24 cellular contexts compared by ENCODE assay signal in genomic region chr3:70021267-70021666, GRCh38. TPM values are rescaled to one million over a fixed set of nuclear protein-coding genes. Genes with fewer than 3 reads are reported as not detected.
"Had no signal": no experiment of that assay in that cellular context is flagged by ENCODE, and none has a peak within 500 bp of the region (broad histone marks: within the 10 kb centered on the region; RNA-seq: fewer than 3 reads in every experiment).

No MANE protein-coding gene starts in this region.

- H3K9me3 Mint-ChIP-seq: activated CD4-positive, alpha-beta memory T cell treated with anti-CD3 and anti-CD28 coated beads for 36 hours; activated naive CD4-positive, alpha-beta T cell treated with anti-CD3 and anti-CD28 coated beads for 36 hours; neural progenitor cell had no signal

- H3K4me2 ChIP-seq: neural progenitor cell had no signal

- H3K27me3 Mint-ChIP-seq: activated CD4-positive, alpha-beta memory T cell treated with anti-CD3 and anti-CD28 coated beads for 36 hours had no signal

- H2AFZ ChIP-seq: neural progenitor cell had no signal

- H3K9ac ChIP-seq: neural progenitor cell had no signal

- H3K27me3 ChIP-seq: neural progenitor cell, upper lobe of right lung had no signal

- DNase-seq: activated CD4-positive, alpha-beta memory T cell treated with anti-CD3 and anti-CD28 coated beads for 36 hours; activated CD4-positive, alpha-beta T cell treated with anti-CD3 and anti-CD28 coated beads for 4 hours; activated CD4-positive, CD25-positive, alpha-beta regulatory T cell; activated effector memory CD4-positive, alpha-beta T cell treated with Interleukin-2 at 50 U/mL for 16 hours; activated naive CD4-positive, alpha-beta T cell treated with anti-CD3 and anti-CD28 coated beads for 36 hours; activated T-cell treated with anti-CD3 and anti-CD28 coated beads, Interleukin-2, amount 50 U/mL, for 72 hours; amygdala; kidney; lower lobe of right lung; mesendoderm; naive thymus-derived CD4-positive, alpha-beta T cell; retina; stimulated activated CD4-positive, alpha-beta T cell treated with anti-CD3 and anti-CD28 coated beads, Interleukin-4, amount 100 ng/mL, for 24 hours; stimulated activated naive CD4-positive, alpha-beta T cell treated with Interleukin-2 at 50 U/mL for 16 hours; T1000; upper lobe of right lung had no signal

- H3K4me1 ChIP-seq: lower lobe of right lung, neural progenitor cell, upper lobe of right lung had no signal

- ATAC-seq: activated T-cell treated with anti-CD3 and anti-CD28 coated beads, Interleukin-2, amount 50 U/mL, for 72 hours; lower lobe of right lung; naive thymus-derived CD4-positive, alpha-beta T cell; upper lobe of right lung had no signal

- H3K9me3 ChIP-seq: lower lobe of right lung, thoracic aorta, upper lobe of right lung had no signal

- H3K4me1 Mint-ChIP-seq: naive thymus-derived CD4-positive, alpha-beta T cell; neural progenitor cell had no signal

- H3K36me3 Mint-ChIP-seq: activated CD4-positive, alpha-beta memory T cell treated with anti-CD3 and anti-CD28 coated beads for 36 hours; naive thymus-derived CD4-positive, alpha-beta T cell; neural progenitor cell had no signal

- H3K36me3 ChIP-seq: lower lobe of right lung, neural progenitor cell, thoracic aorta, upper lobe of right lung had no signal

- FAIRE-seq: kidney had no signal

- H3K4me3 Mint-ChIP-seq: activated CD4-positive, alpha-beta memory T cell treated with anti-CD3 and anti-CD28 coated beads for 36 hours; activated naive CD4-positive, alpha-beta T cell treated with anti-CD3 and anti-CD28 coated beads for 36 hours; activated T-cell treated with anti-CD3 and anti-CD28 coated beads, Interleukin-2, amount 50 U/mL, for 72 hours; naive thymus-derived CD4-positive, alpha-beta T cell; neural progenitor cell had no signal

- H3K27ac Mint-ChIP-seq: activated CD4-positive, alpha-beta memory T cell treated with anti-CD3 and anti-CD28 coated beads for 36 hours; activated naive CD4-positive, alpha-beta T cell treated with anti-CD3 and anti-CD28 coated beads for 36 hours; activated T-cell treated with anti-CD3 and anti-CD28 coated beads, Interleukin-2, amount 50 U/mL, for 72 hours; naive thymus-derived CD4-positive, alpha-beta T cell; neural progenitor cell had no signal

- H3K27ac ChIP-seq: lower lobe of right lung, neural progenitor cell, upper lobe of right lung had no signal

- H3K4me3 ChIP-seq: lower lobe of right lung, neural progenitor cell, thoracic aorta, upper lobe of right lung had no signal

RNA-seq across cellular contexts. Expression of gene SAMMSON, which starts 21.7 kb away (rescaled TPM):
- total RNA-seq: activated CD4-positive, alpha-beta memory T cell treated with anti-CD3 and anti-CD28 coated beads for 36 hours; activated naive CD4-positive, alpha-beta T cell treated with anti-CD3 and anti-CD28 coated beads for 36 hours; activated T-cell treated with anti-CD3 and anti-CD28 coated beads, Interleukin-2, amount 50 U/mL, for 72 hours; cerebellum; epithelial cell of proximal tubule; fibroblast of villous mesenchyme; lower lobe of right lung; mucosa of gallbladder; naive thymus-derived CD4-positive, alpha-beta T cell; omental fat pad; T-helper 1 cell treated with Interleukin-12 subunit alpha and Interleukin-12 subunit beta and Interleukin-4 antibody, amounts not matched to agents 30 ng/mL and 1 ng/mL, for 36 hours; upper lobe of right lung had no signal
- polyA plus RNA-seq: naive thymus-derived CD4-positive, alpha-beta T cell had no signal
